16 cellular contexts compared by ENCODE assay signal in genomic region chr15:70669006-70669602, GRCh38.
DNase-seq lines count a peak whose midpoint lies in the region; ATAC-seq and TF ChIP-seq lines count a peak whose summit lies in the region.
"Had no signal": no experiment of that assay in that cellular context is flagged by ENCODE, and none has a peak within 500 bp of the region (broad histone marks: within the 10 kb centered on the region; RNA-seq: fewer than 3 reads in every experiment).

No MANE protein-coding gene starts in this region.

- peaks cover 6% of the 10 kb centered on the region for H3K27me3 Mint-ChIP-seq in activated CD4-positive, alpha-beta T cell treated with anti-CD3 and anti-CD28 coated beads, Interleukin-2, amount 10 ng/mL, durations not matched to agents 7 days and 5 days

- H3K4me1 ChIP-seq in cardiac muscle cell (ENCODE audit: low read depth) (peaks cover 54% of the 10 kb centered on the region), GM23248 (ENCODE audit: insufficient read depth) (peaks cover 5% of the 10 kb centered on the region; the same call in 1 of the 2 replicates)

- 85% methylated on average over 4 of the region's 4 CpGs for WGBS in GM23248 (ENCODE audit: low coverage in 1 of 2, low lambda C conversion rate in 2 of 2, missing lambda C conversion rate in 2 of 2), 2 experiments

- no peaks in the 10 kb centered on the region for H3K9me2 ChIP-seq in GM23248 (ENCODE audit: insufficient read depth)

- no peak overlapping the region for H2AFZ ChIP-seq in GM23248

- H3K27ac ChIP-seq in cardiac muscle cell (peak overlapping the region; percentile 92), GM23248 (no peak overlapping the region)
- H3K27ac ChIP-seq: 22Rv1 had no signal

- no peak overlapping the region for H3K27ac Mint-ChIP-seq in activated CD4-positive, alpha-beta T cell treated with anti-CD3 and anti-CD28 coated beads, Interleukin-2, amount 10 ng/mL, durations not matched to agents 7 days and 5 days
- H3K27ac Mint-ChIP-seq: activated B cell treated with CpG ODN at 0.5 μM for 24 hours; activated T-cell treated with anti-CD3 and anti-CD28 coated beads, Interleukin-2, amount 50 U/mL, for 72 hours; endodermal cell had no signal

- DNase-seq in cardiac muscle cell (ENCODE audit: low read depth in 1 of 2, low spot score in 1 of 2): no peak
- no peak for DNase-seq in cardiac septum (ENCODE audit: low spot score)
- DNase-seq in activated CD4-positive, alpha-beta T cell treated with anti-CD3 and anti-CD28 coated beads, Interleukin-2, amount 10 ng/mL, durations not matched to agents 7 days and 5 days: no peak
- no peak for DNase-seq in GM23248
- no peak for DNase-seq in T-helper 9 cell
- DNase-seq: activated B cell treated with CpG ODN at 0.5 μM for 24 hours; activated T-cell treated with anti-CD3 and anti-CD28 coated beads, Interleukin-2, amount 50 U/mL, for 72 hours; Caco-2; endodermal cell; Right ventricle myocardium superior; stimulated activated CD4-positive, alpha-beta T cell treated with anti-CD3 and anti-CD28 coated beads, Interleukin-1b, Interleukin-23, amount 100 ng/mL, for 48 hours; stimulated activated naive CD8-positive, alpha-beta T cell treated with anti-CD3 and anti-CD28 coated beads, Interleukin-15, Interleukin-2, amounts not matched to agents 100 U/mL and 50 U/mL, for 24 hours had no signal

- POLR2A ChIA-PET in activated CD4-positive, alpha-beta T cell treated with anti-CD3 and anti-CD28 coated beads, Interleukin-2, amount 10 ng/mL, durations not matched to agents 7 days and 5 days (lab: Charles Lee): no interaction called here

- H3K4me3 ChIP-seq in cardiac muscle cell (no peak overlapping the region), GM23248 (no peak overlapping the region)

- no peaks in the 10 kb centered on the region for H3K9me3 Mint-ChIP-seq in activated CD4-positive, alpha-beta T cell treated with anti-CD3 and anti-CD28 coated beads, Interleukin-2, amount 10 ng/mL, durations not matched to agents 7 days and 5 days
- H3K9me3 Mint-ChIP-seq: activated B cell treated with CpG ODN at 0.5 μM for 24 hours; activated T-cell treated with anti-CD3 and anti-CD28 coated beads, Interleukin-2, amount 50 U/mL, for 72 hours; endodermal cell had no signal

- peaks cover 30% of the 10 kb centered on the region for H3F3A ChIP-seq in GM23248 (ENCODE audit: insufficient read depth)

- H3K4me3 Mint-ChIP-seq in activated CD4-positive, alpha-beta T cell treated with anti-CD3 and anti-CD28 coated beads, Interleukin-2, amount 10 ng/mL, durations not matched to agents 7 days and 5 days: no peak overlapping the region
- H3K4me3 Mint-ChIP-seq: activated B cell treated with CpG ODN at 0.5 μM for 24 hours; activated T-cell treated with anti-CD3 and anti-CD28 coated beads, Interleukin-2, amount 50 U/mL, for 72 hours; endodermal cell had no signal

- no peak overlapping the region for H3K9ac ChIP-seq in GM23248

- CTCF ChIA-PET in activated CD4-positive, alpha-beta T cell treated with anti-CD3 and anti-CD28 coated beads, Interleukin-2, amount 10 ng/mL, durations not matched to agents 7 days and 5 days (lab: Charles Lee): no interaction called here

- H3K9me3 ChIP-seq in cardiac muscle cell (ENCODE audit: low read depth) (no peaks in the 10 kb centered on the region), GM23248 (ENCODE audit: low read depth) (no peaks in the 10 kb centered on the region)
- H3K9me3 ChIP-seq: Caco-2 had no signal

- H3K36me3 ChIP-seq in cardiac muscle cell (peaks cover 29% of the 10 kb centered on the region), GM23248 (ENCODE audit: low read depth) (peaks cover 84% of the 10 kb centered on the region)

- no peaks in the 10 kb centered on the region for H3K36me3 Mint-ChIP-seq in activated CD4-positive, alpha-beta T cell treated with anti-CD3 and anti-CD28 coated beads, Interleukin-2, amount 10 ng/mL, durations not matched to agents 7 days and 5 days (ENCODE audit: low read depth)

- no peaks in the 10 kb centered on the region for H3K27me3 ChIP-seq in cardiac muscle cell
- H3K27me3 ChIP-seq in GM23248 (replicated peaks; ENCODE audit: insufficient read depth): no peaks in the 10 kb centered on the region

- peaks cover 10% of the 10 kb centered on the region; the same call in 1 of the 2 replicates for H3K79me2 ChIP-seq in GM23248 (ENCODE audit: insufficient read depth)

- in situ Hi-C loops in GM23248 (cut with MboI): no loop called here

- peaks cover 22% of the 10 kb centered on the region for H3K4me1 Mint-ChIP-seq in activated CD4-positive, alpha-beta T cell treated with anti-CD3 and anti-CD28 coated beads, Interleukin-2, amount 10 ng/mL, durations not matched to agents 7 days and 5 days
- H3K4me1 Mint-ChIP-seq: endodermal cell had no signal

- ATAC-seq in HG02588 (IDR thresholded peaks at IDR 0.05; ENCODE audit: unreplicated experiment) (peak; percentile 73), HG03460 (IDR thresholded peaks at IDR 0.05; ENCODE audit: unreplicated experiment) (peak; percentile 66), HG03571 (IDR thresholded peaks at IDR 0.05; ENCODE audit: unreplicated experiment) (no peak)
- ATAC-seq: activated T-cell treated with anti-CD3 and anti-CD28 coated beads, Interleukin-2, amount 50 U/mL, for 72 hours; stimulated activated naive CD8-positive, alpha-beta T cell treated with anti-CD3 and anti-CD28 coated beads, Interleukin-15, Interleukin-2, amounts not matched to agents 100 U/mL and 50 U/mL, for 24 hours had no signal

- H4K20me1 ChIP-seq in GM23248 (ENCODE audit: insufficient read depth): no peaks in the 10 kb centered on the region

- no peak for TF ChIP-seq CTCF in cardiac muscle cell (IDR thresholded peaks at IDR 0.05; ENCODE audit: low read depth, low read length)

- intact Hi-C loops in cardiac septum (cut with DNase I): loop anchor here (10.0 kb wide), 1 partner anchor 104 kb away; no protein-coding TSS in a partner anchor

- no peak overlapping the region for H3K4me2 ChIP-seq in GM23248 (ENCODE audit: unreplicated experiment)
